Comparison of ENCODE assay signal across 27 cellular contexts in the genomic region with DNA sequence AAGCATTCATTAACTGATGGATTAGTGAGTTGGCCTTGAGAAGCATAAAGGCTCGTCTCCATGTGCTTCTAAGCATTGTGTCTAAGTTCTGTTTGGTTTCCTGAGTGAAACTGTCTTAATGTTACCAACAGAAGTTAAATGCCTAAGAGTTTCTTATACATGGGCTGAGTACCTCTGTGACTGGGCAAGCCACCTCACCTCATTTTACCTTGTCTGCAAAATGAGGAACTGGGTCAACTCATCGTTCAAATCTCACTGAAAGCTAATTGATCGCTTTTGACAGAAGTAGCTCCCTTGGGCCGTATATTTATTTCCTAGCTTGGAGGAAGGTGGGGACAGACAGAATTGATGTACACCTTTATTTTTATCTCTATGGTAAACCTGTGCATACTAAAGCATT.
"Had no signal": no experiment of that assay in that cellular context is flagged by ENCODE, and none has a peak within 500 bp of the region (broad histone marks: within the 10 kb centered on the region; RNA-seq: fewer than 3 reads in every experiment).

No MANE protein-coding gene starts in this region.

- H3K36me3 ChIP-seq: brain microvascular endothelial cell, esophagus muscularis mucosa, gastrocnemius medialis had no signal

- H3K9me3 ChIP-seq: esophagus muscularis mucosa, gastrocnemius medialis had no signal

- H3K27me3 ChIP-seq: brain microvascular endothelial cell, dorsolateral prefrontal cortex, esophagus muscularis mucosa, foreskin keratinocyte, gastrocnemius medialis had no signal

- FAIRE-seq: astrocyte, bronchial epithelial cell had no signal

- ATAC-seq: activated naive CD4-positive, alpha-beta T cell treated with anti-CD3 and anti-CD28 coated beads, Interleukin-2, amount 50 U/mL, for 72 hours; activated T-cell treated with anti-CD3 and anti-CD28 coated beads, Interleukin-2, amount 50 U/mL, for 72 hours; foreskin keratinocyte; gastrocnemius medialis had no signal

- DNase-seq: activated CD4-positive, alpha-beta memory T cell treated with anti-CD3 and anti-CD28 coated beads, Interleukin-2, amount 10 ng/mL, durations not matched to agents 7 days and 5 days; activated CD4-positive, alpha-beta T cell treated with anti-CD3 and anti-CD28 coated beads for 4 hours; activated CD4-positive, alpha-beta T cell treated with anti-CD3 and anti-CD28 coated beads, Interleukin-2, amount 10 ng/mL, durations not matched to agents 7 days and 5 days; activated CD4-positive, alpha-beta T cell treated with anti-CD3 and anti-CD28 coated beads, Interleukin-2, amount 50 U/mL, for 4 hours; activated CD4-positive, CD25-positive, alpha-beta regulatory T cell; activated CD4-positive, CD25-positive, alpha-beta regulatory T cell treated with anti-CD3 and anti-CD28 coated beads, Interleukin-2, amount 50 U/mL, for 72 hours; activated CD8-positive, alpha-beta memory T cell treated with anti-CD3 and anti-CD28 coated beads, Interleukin-2, amount 50 U/mL, for 48 hours; activated gamma-delta T cell; activated naive CD4-positive, alpha-beta T cell; activated naive CD4-positive, alpha-beta T cell treated with anti-CD3 and anti-CD28 coated beads, Interleukin-2, amount 10 ng/mL, durations not matched to agents 7 days and 5 days; activated naive CD8-positive, alpha-beta T cell treated with anti-CD3 and anti-CD28 coated beads, Interleukin-2, amount 10 ng/mL, durations not matched to agents 7 days and 5 days; activated T-cell treated with anti-CD3 and anti-CD28 coated beads for 4 hours; activated T-cell treated with anti-CD3 and anti-CD28 coated beads, Interleukin-2, amount 50 U/mL, for 24 hours; activated T-cell treated with anti-CD3 and anti-CD28 coated beads, Interleukin-2, amount 50 U/mL, for 72 hours; brain microvascular endothelial cell; dorsolateral prefrontal cortex; effector memory CD4-positive, alpha-beta T cell; erythroblast; foreskin keratinocyte; gastrocnemius medialis; glutamatergic neuron; T-helper 2 cell had no signal

- H3K4me3 ChIP-seq: coronary artery, dorsolateral prefrontal cortex, esophagus muscularis mucosa, gastrocnemius medialis had no signal

- H3K4me1 ChIP-seq: foreskin keratinocyte had no signal

- H3K27ac ChIP-seq: brain microvascular endothelial cell, dorsolateral prefrontal cortex, esophagus muscularis mucosa, foreskin keratinocyte, gastrocnemius medialis had no signal
